ENCODE assay signal across 32 cellular contexts in genomic region chr17:41369023-41369422, GRCh38. TPM values are rescaled to one million over a fixed set of nuclear protein-coding genes. Genes with fewer than 3 reads are reported as not detected.
"Had no signal": no experiment of that assay in that cellular context is flagged by ENCODE, and none has a peak within 500 bp of the region (broad histone marks: within the 10 kb centered on the region; RNA-seq: fewer than 3 reads in every experiment).

No MANE protein-coding gene starts in this region.

- H3K36me3 Mint-ChIP-seq: stimulated activated effector memory CD8-positive, alpha-beta T cell treated with anti-CD3 and anti-CD28 coated beads, Interleukin-12 subunit alpha, Interleukin-12 subunit beta, amount 100 ng/mL, for 72 hours; stimulated activated memory B cell treated with anti-CD40 and anti-IgM and Interleukin-4, amounts not matched to agents 10 μg/mL and 1 μg/mL and 100 μg/mL, for 72 hours; stimulated activated naive B cell treated with anti-CD40 and anti-IgM and Interleukin-4, amounts not matched to agents 10 μg/mL and 1 μg/mL and 100 μg/mL, for 72 hours; type B pancreatic cell had no signal

- H3K4me3 Mint-ChIP-seq: stimulated activated effector memory CD8-positive, alpha-beta T cell treated with anti-CD3 and anti-CD28 coated beads, Interleukin-12 subunit alpha, Interleukin-12 subunit beta, amount 100 ng/mL, for 72 hours; stimulated activated memory B cell treated with anti-CD40 and anti-IgM and Interleukin-4, amounts not matched to agents 10 μg/mL and 1 μg/mL and 100 μg/mL, for 72 hours; stimulated activated naive B cell treated with anti-CD40 and anti-IgM and Interleukin-4, amounts not matched to agents 10 μg/mL and 1 μg/mL and 100 μg/mL, for 72 hours; stimulated activated naive CD8-positive, alpha-beta T cell treated with anti-CD3 and anti-CD28 coated beads, Interleukin-15, amount 100 ng/mL, for 72 hours; stimulated activated naive CD8-positive, alpha-beta T cell treated with anti-CD3 and anti-CD28 coated beads, Interleukin-15, Interleukin-2, amounts not matched to agents 100 ng/mL and 50 ng/mL, for 24 hours; type B pancreatic cell had no signal

- H3K4me1 Mint-ChIP-seq: stimulated activated effector memory CD8-positive, alpha-beta T cell treated with anti-CD3 and anti-CD28 coated beads, Interleukin-12 subunit alpha, Interleukin-12 subunit beta, amount 100 ng/mL, for 72 hours; stimulated activated naive CD8-positive, alpha-beta T cell treated with anti-CD3 and anti-CD28 coated beads, Interleukin-15, amount 100 ng/mL, for 72 hours had no signal

- DNase-seq: stimulated activated CD4-positive, alpha-beta T cell treated with anti-CD3 and anti-CD28 coated beads, Interleukin-2, amount 100 ng/mL, for 48 hours; stimulated activated CD4-positive, alpha-beta T cell treated with anti-CD3 and anti-CD28 coated beads, Interleukin-4, amount 100 ng/mL, for 1 hour; stimulated activated CD4-positive, alpha-beta T cell treated with anti-CD3 and anti-CD28 coated beads, Interleukin-4, amount 100 ng/mL, for 24 hours; stimulated activated CD4-positive, alpha-beta T cell treated with anti-CD3 and anti-CD28 coated beads, Interleukin-4, amount 100 ng/mL, for 4 hours; stimulated activated CD8-positive, alpha-beta memory T cell treated with anti-CD3 and anti-CD28 coated beads, Interleukin-4, amount 100 ng/mL, for 48 hours; stimulated activated naive B cell treated with anti-CD40 and anti-IgM and Interleukin-4, amounts not matched to agents 10 μg/mL and 1 μg/mL and 100 μg/mL, for 72 hours; stimulated activated naive CD4-positive, alpha-beta T cell; stimulated activated naive CD4-positive, alpha-beta T cell treated with Interleukin-2 at 50 U/mL for 16 hours; stimulated activated naive CD8-positive, alpha-beta T cell treated with anti-CD3 and anti-CD28 coated beads, Interleukin-15, amount 100 ng/mL, for 72 hours; stimulated activated naive CD8-positive, alpha-beta T cell treated with anti-CD3 and anti-CD28 coated beads, Interleukin-15, Interleukin-2, amounts not matched to agents 100 U/mL and 50 U/mL, for 24 hours; stomach; substantia nigra; testis; thyroid gland; tibial artery; transverse colon; trophoblast cell; upper lobe of right lung; uterus had no signal

- ATAC-seq: stimulated activated effector memory CD8-positive, alpha-beta T cell treated with anti-CD3 and anti-CD28 coated beads, Interleukin-12 subunit alpha, Interleukin-12 subunit beta, amount 100 ng/mL, for 72 hours; stimulated activated memory B cell treated with anti-CD40 and anti-IgM and Interleukin-4, amounts not matched to agents 10 μg/mL and 1 μg/mL and 100 μg/mL, for 72 hours; stimulated activated naive B cell treated with anti-CD40 and anti-IgM and Interleukin-4, amounts not matched to agents 10 μg/mL and 1 μg/mL and 100 μg/mL, for 72 hours; stimulated activated naive CD8-positive, alpha-beta T cell treated with anti-CD3 and anti-CD28 coated beads, Interleukin-15, amount 100 ng/mL, for 72 hours; stimulated activated naive CD8-positive, alpha-beta T cell treated with anti-CD3 and anti-CD28 coated beads, Interleukin-15, Interleukin-2, amounts not matched to agents 100 U/mL and 50 U/mL, for 24 hours; upper lobe of right lung had no signal

- H3K27me3 Mint-ChIP-seq: stimulated activated naive CD8-positive, alpha-beta T cell treated with anti-CD3 and anti-CD28 coated beads, Interleukin-15, amount 100 ng/mL, for 72 hours; stimulated activated naive CD8-positive, alpha-beta T cell treated with anti-CD3 and anti-CD28 coated beads, Interleukin-15, Interleukin-2, amounts not matched to agents 100 ng/mL and 50 ng/mL, for 24 hours had no signal

- H3K9me3 ChIP-seq: stomach, suprapubic skin, testis, thoracic aorta, thyroid gland, tibial artery, tibial nerve, transverse colon, upper lobe of left lung, upper lobe of right lung, uterus, vagina had no signal

- H3K27ac Mint-ChIP-seq: stimulated activated effector memory CD8-positive, alpha-beta T cell treated with anti-CD3 and anti-CD28 coated beads, Interleukin-12 subunit alpha, Interleukin-12 subunit beta, amount 100 ng/mL, for 72 hours; stimulated activated memory B cell treated with anti-CD40 and anti-IgM and Interleukin-4, amounts not matched to agents 10 μg/mL and 1 μg/mL and 100 μg/mL, for 72 hours; stimulated activated naive B cell treated with anti-CD40 and anti-IgM and Interleukin-4, amounts not matched to agents 10 μg/mL and 1 μg/mL and 100 μg/mL, for 72 hours; stimulated activated naive CD8-positive, alpha-beta T cell treated with anti-CD3 and anti-CD28 coated beads, Interleukin-15, amount 100 ng/mL, for 72 hours; stimulated activated naive CD8-positive, alpha-beta T cell treated with anti-CD3 and anti-CD28 coated beads, Interleukin-15, Interleukin-2, amounts not matched to agents 100 ng/mL and 50 ng/mL, for 24 hours; type B pancreatic cell had no signal

RNA-seq across cellular contexts. Expression of gene KRT33B, which starts 0.6 kb away (rescaled TPM):
- total RNA-seq: stomach, subcutaneous adipose tissue, temporal lobe, thoracic aorta, thyroid gland, tibial nerve, transverse colon, upper lobe of left lung, upper lobe of right lung, ureter, urinary bladder, uterus, vagina had no signal

RNA-seq across cellular contexts. Expression of gene KRT34, which starts 13.1 kb away (rescaled TPM):
- total RNA-seq: stomach, subcutaneous adipose tissue, thoracic aorta, thyroid gland, tibial nerve, transverse colon, upper lobe of left lung, upper lobe of right lung, ureter, urinary bladder had no signal

RNA-seq across cellular contexts. Expression of gene KRT33A, which starts 18.4 kb away (rescaled TPM):
- total RNA-seq: stomach, subcutaneous adipose tissue, temporal lobe, thoracic aorta, thyroid gland, tibial nerve, transverse colon, upper lobe of left lung, upper lobe of right lung, ureter, urinary bladder, uterus had no signal

RNA-seq across cellular contexts. Expression of gene KRT31, which starts 28.4 kb away (rescaled TPM):
- total RNA-seq: stomach, subcutaneous adipose tissue, thoracic aorta, thyroid gland, tibial nerve, transverse colon, upper lobe of left lung, upper lobe of right lung, ureter, uterus, vagina had no signal

RNA-seq across cellular contexts. Expression of gene KRTAP17-1, which starts 53.5 kb away (rescaled TPM):
- total RNA-seq: stomach, subcutaneous adipose tissue, temporal lobe, testis, thoracic aorta, thyroid gland, tibial nerve, transverse colon, upper lobe of left lung, upper lobe of right lung, ureter, urinary bladder, uterus, vagina had no signal
